ENCODE assay signal across 8 cellular contexts in the genomic region with DNA sequence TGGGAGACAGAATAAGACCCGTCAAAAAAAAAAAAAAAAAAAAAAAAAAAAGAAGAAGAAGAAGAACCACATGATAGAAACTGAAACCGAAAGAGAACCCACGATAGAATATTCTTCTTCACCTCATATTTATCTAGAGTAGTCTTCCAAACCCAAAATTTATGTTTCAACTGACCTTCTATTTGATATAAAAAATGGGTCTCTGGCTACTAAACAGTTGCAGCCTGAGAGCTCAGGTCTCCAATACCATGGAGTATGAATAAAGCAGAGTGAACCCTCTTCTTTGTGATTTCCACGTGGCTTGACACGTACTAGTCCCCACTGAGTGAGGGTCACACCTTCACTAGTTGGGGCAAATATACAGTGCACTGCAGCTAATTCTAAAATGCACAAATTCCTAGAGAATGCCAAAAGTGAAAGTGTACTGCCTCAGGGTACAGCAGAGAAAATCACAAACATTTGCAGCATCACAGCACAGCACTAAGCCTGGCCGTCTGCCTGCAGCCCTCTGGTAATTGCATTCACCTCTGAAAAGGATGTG. TPM values are rescaled to one million over a fixed set of nuclear protein-coding genes. Genes with fewer than 3 reads are reported as not detected.
DNase-seq lines count a peak whose midpoint lies in the region; ATAC-seq, FAIRE-seq and TF ChIP-seq lines count a peak whose summit lies in the region.

No MANE protein-coding gene starts in this region.

- H3K27ac Mint-ChIP-seq in activated T-cell treated with anti-CD3 and anti-CD28 coated beads, Interleukin-2, amount 50 U/mL, for 24 hours, result peak overlapping the region; percentile 52
- H3K27ac Mint-ChIP-seq in activated naive CD4-positive, alpha-beta T cell treated with anti-CD3 and anti-CD28 coated beads, Interleukin-2, amount 50 U/mL, for 72 hours, result peak overlapping the region in 1 of 2 donors; percentile 49
- H3K27ac Mint-ChIP-seq in naive thymus-derived CD8-positive, alpha-beta T cell, result peak overlapping the region; percentile 63 to 95 (median 92)

- ATAC-seq in HG03432 (IDR thresholded peaks at IDR 0.05; ENCODE audit: unreplicated experiment) (peak; percentile 88), pancreas (no peak)
- ATAC-seq in activated naive CD4-positive, alpha-beta T cell treated with anti-CD3 and anti-CD28 coated beads, Interleukin-2, amount 50 U/mL, for 72 hours, result peak; percentile 46 to 59
- peak; percentile 72 to 80 for ATAC-seq in naive thymus-derived CD8-positive, alpha-beta T cell

- no peak for FAIRE-seq in pancreas (lab: Jason Lieb, UNC)

- no peak for TF ChIP-seq CTCF in pancreas (IDR thresholded peaks at IDR 0.05)

- H3K27ac ChIP-seq in pancreas, result no peak overlapping the region

- intact Hi-C loops in pancreas (cut with DNase I), result no loop called here

- no peaks in the 10 kb centered on the region for H3K27me3 ChIP-seq in pancreas

- H3K9me3 Mint-ChIP-seq in activated T-cell treated with anti-CD3 and anti-CD28 coated beads, Interleukin-2, amount 50 U/mL, for 24 hours, result peaks cover 3% of the 10 kb centered on the region
- H3K9me3 Mint-ChIP-seq in activated naive CD4-positive, alpha-beta T cell treated with anti-CD3 and anti-CD28 coated beads, Interleukin-2, amount 50 U/mL, for 72 hours, result peaks cover 0 to 9% of the 10 kb centered on the region in 2 donors
- peaks cover 0 to 9% (median 0%) of the 10 kb centered on the region in 9 donors for H3K9me3 Mint-ChIP-seq in naive thymus-derived CD8-positive, alpha-beta T cell

- peaks cover 17% of the 10 kb centered on the region for H3K4me1 Mint-ChIP-seq in activated T-cell treated with anti-CD3 and anti-CD28 coated beads, Interleukin-2, amount 50 U/mL, for 24 hours (ENCODE audit: low read depth)
- H3K4me1 Mint-ChIP-seq in naive thymus-derived CD8-positive, alpha-beta T cell, result peaks cover 6 to 17% (median 15%) of the 10 kb centered on the region in 4 donors

- DNase-seq in activated T-cell treated with anti-CD3 and anti-CD28 coated beads, Interleukin-2, amount 50 U/mL, for 24 hours, result no peak
- no peak for DNase-seq in activated T-cell treated with anti-CD3 and anti-CD28 coated beads, Interleukin-2, amount 50 U/mL, for 1 hour
- no peak for DNase-seq in activated naive CD4-positive, alpha-beta T cell treated with anti-CD3 and anti-CD28 coated beads, Interleukin-2, amount 50 U/mL, for 72 hours (ENCODE audit: low spot score in 2 of 2)
- DNase-seq in naive thymus-derived CD8-positive, alpha-beta T cell, result peak in 3 of 10 donors; percentile 40 to 50 (median 41)
- DNase-seq in COLO668 (lab: John Stamatoyannopoulos, UW; ENCODE audit: unreplicated experiment) (no peak), SK-N-DZ (ENCODE audit: low spot score) (no peak), pancreas (no peak)

- 57 to 78% methylated on average over 6 of the region's 6 CpGs for WGBS in pancreas, 2 donors

- H3K36me3 ChIP-seq in pancreas, result no peaks in the 10 kb centered on the region

- H3K4me3 Mint-ChIP-seq in activated T-cell treated with anti-CD3 and anti-CD28 coated beads, Interleukin-2, amount 50 U/mL, for 24 hours, result peak overlapping the region; percentile 62
- H3K4me3 Mint-ChIP-seq in naive thymus-derived CD8-positive, alpha-beta T cell, result peak overlapping the region; percentile 80 to 92 (median 88)

- peaks cover 2% of the 10 kb centered on the region for H3K27me3 Mint-ChIP-seq in activated T-cell treated with anti-CD3 and anti-CD28 coated beads, Interleukin-2, amount 50 U/mL, for 24 hours
- H3K27me3 Mint-ChIP-seq in naive thymus-derived CD8-positive, alpha-beta T cell, result no peaks in the 10 kb centered on the region

- H3K9me3 ChIP-seq in pancreas, result no peaks in the 10 kb centered on the region

- H3K4me3 ChIP-seq in pancreas, result peak overlapping the region in 1 of 4 donors; percentile 17

- H3K4me1 ChIP-seq in pancreas, result no peaks in the 10 kb centered on the region

- no peaks in the 10 kb centered on the region for H3K36me3 Mint-ChIP-seq in activated T-cell treated with anti-CD3 and anti-CD28 coated beads, Interleukin-2, amount 50 U/mL, for 24 hours (ENCODE audit: low read depth)
- no peaks in the 10 kb centered on the region for H3K36me3 Mint-ChIP-seq in activated naive CD4-positive, alpha-beta T cell treated with anti-CD3 and anti-CD28 coated beads, Interleukin-2, amount 50 U/mL, for 72 hours
- H3K36me3 Mint-ChIP-seq in naive thymus-derived CD8-positive, alpha-beta T cell, result peaks cover 0 to 4% (median 0%) of the 10 kb centered on the region in 3 donors

- POLR2A ChIA-PET in naive thymus-derived CD8-positive, alpha-beta T cell (lab: Charles Lee), result interaction anchor here (0.6 to 1.5 kb wide), 5 partner anchors 14 to 1418 kb away, joined by 3 to 7 read pairs (median 6); partner anchors contain the start of gene RFC3

RNA-seq across cellular contexts. Expression of gene RFC3, which starts 30.8 kb away (rescaled TPM):
- total RNA-seq in activated naive CD4-positive, alpha-beta T cell treated with anti-CD3 and anti-CD28 coated beads, Interleukin-2, amount 50 U/mL, for 72 hours, result 10 to 100 TPM; 58.8 to 61.5 TPM
- total RNA-seq in naive thymus-derived CD8-positive, alpha-beta T cell, result 1 to 10 TPM; 5.4 to 6.8 TPM
- 1 to 10 TPM; 4.3 to 5.0 (median 4.4) TPM for polyA plus RNA-seq in naive thymus-derived CD8-positive, alpha-beta T cell
- polyA plus RNA-seq in SK-N-DZ (2014; cell fraction: cytosol; rRNA removed), result 121 and 125 TPM in 2 replicates
- 108 and 120 TPM in 2 replicates for polyA plus RNA-seq in SK-N-DZ (2014; cell fraction: nucleus; rRNA removed)
- 1 to 10 TPM; 2.4 to 4.0 (median 2.9) TPM for total RNA-seq in pancreas
- 1 to 10 TPM; 1.4 to 5.7 TPM for polyA plus RNA-seq in pancreas

Comparison
In these comparisons a context has a peak if more than half of its experiments do, and no peak if none do; other contexts are left out.
1. ATAC-seq: peak in HG03432 (single experiment), activated naive CD4-positive, alpha-beta T cell treated with anti-CD3 and anti-CD28 coated beads, Interleukin-2, amount 50 U/mL, for 72 hours (2 of 2) and naive thymus-derived CD8-positive, alpha-beta T cell (2 of 2); none in pancreas (0 of 4).
2. RNA of gene RFC3, which starts 30.8 kb away (total RNA-seq): 58.8 to 61.5 TPM in activated naive CD4-positive, alpha-beta T cell treated with anti-CD3 and anti-CD28 coated beads, Interleukin-2, amount 50 U/mL, for 72 hours; 5.4 to 6.8 TPM in naive thymus-derived CD8-positive, alpha-beta T cell and 2.4 to 4.0 TPM in pancreas; every median in the first group is over 4 times any median in the second.